ENCODE assay signal across 8 cellular contexts in the genomic region with DNA sequence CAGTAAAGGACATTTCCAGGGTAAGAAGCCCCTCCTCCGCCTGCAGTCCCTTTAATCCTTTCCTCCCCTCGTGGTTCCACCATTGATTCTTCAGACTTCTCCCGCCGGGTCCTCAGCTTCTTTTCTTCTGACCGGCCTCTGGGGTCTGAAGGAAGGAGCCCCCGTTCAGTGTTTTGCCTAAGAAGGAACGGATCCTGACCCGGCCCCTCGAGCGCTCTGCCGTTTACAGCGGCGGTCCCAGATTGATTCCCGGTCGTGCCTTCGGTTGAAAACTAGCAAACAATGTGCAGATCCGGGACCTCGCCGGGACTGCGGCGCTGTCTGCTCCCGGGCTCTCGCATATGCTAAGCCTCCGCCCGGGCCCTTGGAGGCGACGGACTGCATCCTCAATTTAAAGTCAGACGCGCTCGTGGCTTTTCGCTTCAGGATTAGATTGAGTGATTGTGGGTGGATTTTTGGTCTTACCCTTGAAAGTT. TPM values are rescaled to one million over a fixed set of nuclear protein-coding genes. Genes with fewer than 3 reads are reported as not detected.
DNase-seq lines count a peak whose midpoint lies in the region; ATAC-seq and TF ChIP-seq lines count a peak whose summit lies in the region.

No MANE protein-coding gene starts in this region.

- H3K4me1 ChIP-seq in adipocyte (ENCODE audit: control insufficient read depth, insufficient read depth, low read length) (peaks cover 18% of the 10 kb centered on the region), heart left ventricle (peaks cover 0 to 48% (median 18%) of the 10 kb centered on the region in 12 donors), parathyroid adenoma (no peaks in the 10 kb centered on the region)

- TF ChIP-seq CTCF in heart left ventricle (IDR thresholded peaks at IDR 0.05) (no peak), parathyroid adenoma (IDR thresholded peaks at IDR 0.05) (no peak)

- no peak for TF ChIP-seq POLR2A in heart left ventricle (IDR thresholded peaks at IDR 0.05)

- H3K27ac ChIP-seq in SK-N-MC = peak overlapping the region; percentile 81
- peak overlapping the region; percentile 36 to 94 (median 91) for H3K27ac ChIP-seq in heart left ventricle
- peak overlapping the region; percentile 76 for H3K27ac ChIP-seq in parathyroid adenoma

- H3K4me3 ChIP-seq in Jurkat, Clone E6-1 (ENCODE audit: low read length) = peak overlapping the region; percentile 58
- H3K4me3 ChIP-seq in SK-N-MC (peak overlapping the region; percentile 94), adipocyte (ENCODE audit: low read length) (peak overlapping the region; percentile 95), heart left ventricle (peak overlapping the region; percentile 62 to 94 (median 76)), parathyroid adenoma (ENCODE audit: low read depth, low read length) (peak overlapping the region; percentile 82)

- intact Hi-C loops in heart left ventricle (cut with DNase I) = loop anchor here in 5 of 10 donors (2.0 to 10.0 kb wide), 7 partner anchors 82 to 534 kb away; a partner anchor contains a TSS

- peak overlapping the region; percentile 97 for H3K9ac ChIP-seq in SK-N-MC (ENCODE audit: insufficient read length)
- peak overlapping the region; percentile 92 for H3K9ac ChIP-seq in adipocyte (ENCODE audit: low read length)
- H3K9ac ChIP-seq in parathyroid adenoma = peak overlapping the region; percentile 21

- H3K4me2 ChIP-seq in parathyroid adenoma (ENCODE audit: low read length) = peak overlapping the region; percentile 87

- 0 to 1% (median 1%) methylated on average over 26 to 31 of the region's 31 CpGs for WGBS in heart left ventricle, 4 donors

- peaks cover 51% of the 10 kb centered on the region for H3K36me3 ChIP-seq in SK-N-MC (ENCODE audit: insufficient read depth, low read length)
- no peaks in the 10 kb centered on the region for H3K36me3 ChIP-seq in adipocyte (ENCODE audit: control insufficient read depth, insufficient read depth, low read length, severe bottlenecking)
- H3K36me3 ChIP-seq in heart left ventricle = no peaks in the 10 kb centered on the region
- H3K36me3 ChIP-seq in parathyroid adenoma (ENCODE audit: control insufficient read depth, insufficient read depth, low read length) = no peaks in the 10 kb centered on the region

- peaks cover 10% of the 10 kb centered on the region; the same call in 1 of the 2 replicates for H3K9me3 ChIP-seq in SK-N-MC (ENCODE audit: low read depth, low read length)
- no peaks in the 10 kb centered on the region for H3K9me3 ChIP-seq in adipocyte (ENCODE audit: control insufficient read depth, low read length)
- peaks cover 0 to 12% (median under 1%) of the 10 kb centered on the region in 12 donors for H3K9me3 ChIP-seq in heart left ventricle
- H3K9me3 ChIP-seq in parathyroid adenoma (ENCODE audit: control insufficient read depth, low read length) = no peaks in the 10 kb centered on the region

- peak; percentile 44 to 77 (median 72) for ATAC-seq in heart left ventricle

- H3K27me3 ChIP-seq in adipocyte (replicated peaks; ENCODE audit: control insufficient read depth, insufficient read depth, low read length) = no peaks in the 10 kb centered on the region
- H3K27me3 ChIP-seq in heart left ventricle = no peaks in the 10 kb centered on the region
- no peaks in the 10 kb centered on the region for H3K27me3 ChIP-seq in parathyroid adenoma (ENCODE audit: control insufficient read depth, insufficient read depth, low read length)

- H3K79me2 ChIP-seq in parathyroid adenoma = peaks cover 15% of the 10 kb centered on the region

- H2AFZ ChIP-seq in parathyroid adenoma = peak overlapping the region; percentile 96

- DNase-seq in DMS153 treated with DMSO at 0.1 percent for 48 hours (lab: John Stamatoyannopoulos, UW; ENCODE audit: unreplicated experiment) (peak; percentile 30), DMS153 (lab: John Stamatoyannopoulos, UW) (no peak), SK-N-MC (ENCODE audit: low read depth, low spot score) (no peak), adipocyte (ENCODE audit: low read depth) (peak; percentile 87), heart left ventricle (peak; percentile 46 to 79 (median 65)), ureter (ENCODE audit: low spot score) (peak; percentile 66)
- DNase-seq in Jurkat, Clone E6-1 (ENCODE audit: low read depth, low spot score) = no peak

RNA-seq across cellular contexts. Expression of a gene that starts 0.5 kb away (rescaled TPM):
- 64.6 TPM for polyA plus RNA-seq in Jurkat, Clone E6-1 (2012; ENCODE audit: insufficient read depth, insufficient read length)
- total RNA-seq in heart left ventricle = 1 to 10 TPM; 1.0 to 7.8 (median 2.8) TPM
- polyA plus RNA-seq in heart left ventricle = 1 to 10 TPM; 1.2 to 2.4 TPM
- 12.1 TPM for total RNA-seq in ureter

RNA-seq across cellular contexts. Expression of a gene that starts 0.6 kb away (rescaled TPM):
- 31.5 TPM for polyA plus RNA-seq in Jurkat, Clone E6-1 (2012; ENCODE audit: insufficient read depth, insufficient read length)
- total RNA-seq in heart left ventricle (10 to 100 TPM; 11.0 to 29.1 (median 22.6) TPM), ureter (21.3 TPM)
- 1 to 10 TPM; 6.0 to 9.0 TPM for polyA plus RNA-seq in heart left ventricle

RNA-seq across cellular contexts. Expression of a gene that starts 57.3 kb away (rescaled TPM):
- polyA plus RNA-seq in Jurkat, Clone E6-1 (2012; ENCODE audit: insufficient read depth, insufficient read length) = 10.0 TPM
- total RNA-seq in heart left ventricle (1 to 10 TPM in 6 of 9 donors, under 1 TPM in 3; 0.75 to 3.4 (median 1.5) TPM), ureter (26.4 TPM)
- polyA plus RNA-seq in heart left ventricle = under 1 TPM; 0.27 to 0.73 TPM

Comparison
In these comparisons a context has a peak if more than half of its experiments do, and no peak if none do; other contexts are left out.
1. DNase-seq: peak in DMS153 treated with DMSO at 0.1 percent for 48 hours (single experiment), adipocyte (single experiment), heart left ventricle (5 of 5) and ureter (single experiment); none in DMS153 (single experiment), Jurkat, Clone E6-1 (single experiment) and SK-N-MC (single experiment).
2. H3K9ac ChIP-seq: peak in every context shown above with its lines; median percentile 97 in SK-N-MC; 92 in adipocyte; 21 in parathyroid adenoma.
3. Peak in every context shown above with its lines, with median percentiles within 50 percentile points of each other: H3K4me3 ChIP-seq and H3K27ac ChIP-seq.